1 cellular context compared by ENCODE assay signal in genomic region chr10:13537985-13538384, GRCh38. TPM values are rescaled to one million over a fixed set of nuclear protein-coding genes. Genes with fewer than 3 reads are reported as not detected.
"Had no signal": no experiment of that assay in that cellular context is flagged by ENCODE, and none has a peak within 500 bp of the region (broad histone marks: within the 10 kb centered on the region; RNA-seq: fewer than 3 reads in every experiment).

No MANE protein-coding gene starts in this region.

RNA-seq across cellular contexts. Expression of gene BEND7, which starts 9.2 kb away (rescaled TPM):
- total RNA-seq: OCI-LY7 had no signal
